Comparison of ENCODE assay signal across 8 cellular contexts in the genomic region with DNA sequence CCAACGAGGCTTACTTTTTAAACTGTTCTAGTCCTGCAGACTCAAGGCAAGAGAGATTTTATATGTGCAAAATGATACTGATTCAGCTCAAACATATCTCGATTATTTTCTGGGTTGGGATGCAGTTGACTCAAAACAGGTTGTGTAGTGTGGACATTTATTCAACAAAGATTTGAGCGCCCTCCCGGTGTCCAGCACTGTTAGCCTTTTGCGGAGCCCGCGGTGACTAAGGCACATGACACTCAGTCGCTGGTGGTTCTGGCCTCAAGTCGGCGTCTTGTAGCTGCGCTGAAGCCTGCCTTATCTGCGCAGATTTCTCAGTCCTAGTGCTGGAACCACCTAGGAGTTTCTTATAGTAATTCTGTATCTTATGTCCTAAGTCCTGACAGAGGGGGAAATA.
DNase-seq lines count a peak whose midpoint lies in the region; ATAC-seq lines count a peak whose summit lies in the region.

No MANE protein-coding gene starts in this region.

- H3K4me3 ChIP-seq in iPS-18c (ENCODE audit: insufficient read depth, low read depth, low read length) = peak overlapping the region; percentile 88

- DNase-seq in activated CD4-positive, alpha-beta T cell treated with anti-CD3 and anti-CD28 coated beads for 48 hours = peak; percentile 2
- no peak for DNase-seq in activated CD4-positive, alpha-beta T cell treated with anti-CD3 and anti-CD28 coated beads, Interleukin-2, amount 50 U/mL, for 1 hour
- peak; percentile 33 for DNase-seq in NCI-H510A treated with DMSO at 0.1 percent for 48 hours (lab: John Stamatoyannopoulos, UW)
- peak; percentile 33 to 72 for DNase-seq in T47D (ENCODE audit: low read depth in 1 of 2, low spot score in 1 of 2)
- peak; percentile 72 for DNase-seq in retina

- in situ Hi-C loops in T47D (cut with HindIII; ENCODE audit: low pct_unique_long_range_greater_than_20kb, low sequenced_read_pairs) = no loop called here

- no peaks in the 10 kb centered on the region for H3K9me3 ChIP-seq in iPS-18c (ENCODE audit: control insufficient read depth, insufficient read depth, low read length)

- no peak for ATAC-seq in HG02759 (IDR thresholded peaks at IDR 0.05; ENCODE audit: unreplicated experiment)
- ATAC-seq in HG02973 (IDR thresholded peaks at IDR 0.05; ENCODE audit: unreplicated experiment) = no peak
